ENCODE assay signal across 26 cellular contexts in genomic region chr17:45867171-45867570, GRCh38. TPM values are rescaled to one million over a fixed set of nuclear protein-coding genes. Genes with fewer than 3 reads are reported as not detected.
"Had no signal": no experiment of that assay in that cellular context is flagged by ENCODE, and none has a peak within 500 bp of the region (broad histone marks: within the 10 kb centered on the region; RNA-seq: fewer than 3 reads in every experiment).

No MANE protein-coding gene starts in this region.

- H3K9me3 ChIP-seq: esophagus squamous epithelium, heart left ventricle, neutrophil, suprapubic skin had no signal

- H3K4me3 Mint-ChIP-seq: activated naive CD8-positive, alpha-beta T cell treated with anti-CD3 and anti-CD28 coated beads, Interleukin-2, amount 50 U/mL, for 24 hours; activated T-helper 17 cell treated with anti-CD3 and anti-CD28 coated beads, Interleukin-2, amount 50 U/mL, for 72 hours; naive thymus-derived CD8-positive, alpha-beta T cell; type B pancreatic cell had no signal

- H3K27me3 ChIP-seq: cardiac muscle cell had no signal

- H3K36me3 ChIP-seq: cardiac muscle cell, esophagus squamous epithelium, heart left ventricle, neutrophil, suprapubic skin had no signal

- ATAC-seq: activated CD4-positive, CD25-positive, alpha-beta regulatory T cell treated with anti-CD3 and anti-CD28 coated beads, Interleukin-2, amount 50 U/mL, for 24 hours; activated naive CD8-positive, alpha-beta T cell treated with anti-CD3 and anti-CD28 coated beads, Interleukin-2, amount 50 U/mL, for 24 hours; activated T-helper 17 cell treated with anti-CD3 and anti-CD28 coated beads, Interleukin-2, amount 50 U/mL, for 72 hours; heart left ventricle; left lobe of liver; naive thymus-derived CD8-positive, alpha-beta T cell; right cardiac atrium; SK-N-SH treated with all-trans-retinoic acid at 6 μM for 48 hours had no signal

- H3K4me1 ChIP-seq: esophagus squamous epithelium, heart left ventricle, suprapubic skin had no signal

- H3K36me3 Mint-ChIP-seq: type B pancreatic cell had no signal

- H3K4me1 Mint-ChIP-seq: naive thymus-derived CD8-positive, alpha-beta T cell had no signal

- H3K4me3 ChIP-seq: cardiac muscle cell, coronary artery, esophagus squamous epithelium, heart left ventricle, suprapubic skin had no signal

- H3K9me3 Mint-ChIP-seq: activated naive CD8-positive, alpha-beta T cell treated with anti-CD3 and anti-CD28 coated beads, Interleukin-2, amount 50 U/mL, for 24 hours; activated T-helper 17 cell treated with anti-CD3 and anti-CD28 coated beads, Interleukin-2, amount 50 U/mL, for 72 hours; naive thymus-derived CD8-positive, alpha-beta T cell; type B pancreatic cell had no signal

- DNase-seq: activated CD4-positive, alpha-beta T cell treated with anti-CD3 and anti-CD28 coated beads, Interleukin-2, amount 50 U/mL, for 4 hours; activated naive CD4-positive, alpha-beta T cell treated with Interleukin-2 at 50 U/mL for 16 hours; activated naive CD8-positive, alpha-beta T cell treated with anti-CD3 and anti-CD28 coated beads, Interleukin-2, amount 50 U/mL, for 24 hours; effector CD4-positive, alpha-beta T cell; esophagus squamous epithelium; heart left ventricle; mammary epithelial cell; naive thymus-derived CD8-positive, alpha-beta T cell; right cardiac atrium; small intestine; stimulated activated CD4-positive, alpha-beta T cell treated with anti-CD3 and anti-CD28 coated beads, Interleukin-4, amount 100 ng/mL, for 24 hours; stimulated activated naive CD4-positive, alpha-beta T cell; T-helper 1 cell; T1000 had no signal

- H3K27ac ChIP-seq: cardiac muscle cell, coronary artery, esophagus squamous epithelium, heart left ventricle, neutrophil, suprapubic skin had no signal

- H3K27ac Mint-ChIP-seq: activated naive CD8-positive, alpha-beta T cell treated with anti-CD3 and anti-CD28 coated beads, Interleukin-2, amount 50 U/mL, for 24 hours; activated T-helper 17 cell treated with anti-CD3 and anti-CD28 coated beads, Interleukin-2, amount 50 U/mL, for 72 hours; naive thymus-derived CD8-positive, alpha-beta T cell; progenitor cell of endocrine pancreas; type B pancreatic cell had no signal

RNA-seq across cellular contexts. Expression of gene SPPL2C, which starts 22.5 kb away (rescaled TPM):
- total RNA-seq: activated T-helper 17 cell treated with anti-CD3 and anti-CD28 coated beads, Interleukin-2, amount 50 U/mL, for 72 hours; esophagus squamous epithelium; fibroblast of villous mesenchyme; heart left ventricle; left lobe of liver; mammary epithelial cell; mucosa of gallbladder; naive thymus-derived CD8-positive, alpha-beta T cell; progenitor cell of endocrine pancreas; right cardiac atrium; suprapubic skin had no signal
- polyA plus RNA-seq: cardiac muscle cell; heart left ventricle; mammary epithelial cell; naive thymus-derived CD8-positive, alpha-beta T cell; right cardiac atrium; small intestine had no signal

RNA-seq across cellular contexts. Expression of gene MAPT, which starts 27.2 kb away (rescaled TPM):
- total RNA-seq: fibroblast of villous mesenchyme had no signal
